Comparison of ENCODE assay signal across 20 cellular contexts in the genomic region with DNA sequence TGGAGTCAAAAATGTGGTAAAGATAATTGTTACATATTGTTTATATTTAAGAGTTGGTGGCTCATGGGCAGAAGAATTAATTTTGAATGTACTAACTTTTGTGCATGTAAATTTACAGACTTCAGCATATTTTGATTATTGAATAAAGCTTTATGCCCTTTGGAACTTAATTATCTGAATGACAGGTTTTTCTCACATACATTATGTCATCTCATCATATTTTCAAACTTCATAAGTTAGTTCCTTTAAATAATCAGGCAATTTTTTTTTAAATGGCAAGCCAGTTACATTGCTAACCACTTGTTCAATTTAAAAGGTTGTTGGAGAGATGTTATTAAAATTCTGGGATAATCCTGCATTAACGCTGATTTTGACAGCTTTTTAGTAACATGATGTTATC.
"Had no signal": no experiment of that assay in that cellular context is flagged by ENCODE, and none has a peak within 500 bp of the region (broad histone marks: within the 10 kb centered on the region; RNA-seq: fewer than 3 reads in every experiment).

No MANE protein-coding gene starts in this region.

- DNase-seq: Karpas-422, KG1, MG63, NCI-H1092, NCI-H1436, NCI-H187, NCI-H2029, NCI-H2081 treated with DMSO at 0.1 percent for 48 hours, NCI-H2171, NCI-H226, NCI-H446, NCI-H510A, NCI-H524 treated with DMSO at 0.1 percent for 48 hours, NCI-H69, NCI-H774, SHP77, SJCRH30 had no signal

- H3K4me3 ChIP-seq: MG63, SJCRH30 had no signal

- H3K27ac ChIP-seq: RWPE1, SJCRH30 had no signal

- H3K27me3 ChIP-seq: MG63, SJCRH30 had no signal

- ATAC-seq: SK-N-SH treated with all-trans-retinoic acid at 6 μM for 48 hours had no signal

- H3K36me3 ChIP-seq: MG63, SJCRH30 had no signal

- FAIRE-seq: RCC 7860 had no signal

- H3K9me3 ChIP-seq: MG63, SJCRH30 had no signal
